10 cellular contexts compared by ENCODE assay signal in the genomic region with DNA sequence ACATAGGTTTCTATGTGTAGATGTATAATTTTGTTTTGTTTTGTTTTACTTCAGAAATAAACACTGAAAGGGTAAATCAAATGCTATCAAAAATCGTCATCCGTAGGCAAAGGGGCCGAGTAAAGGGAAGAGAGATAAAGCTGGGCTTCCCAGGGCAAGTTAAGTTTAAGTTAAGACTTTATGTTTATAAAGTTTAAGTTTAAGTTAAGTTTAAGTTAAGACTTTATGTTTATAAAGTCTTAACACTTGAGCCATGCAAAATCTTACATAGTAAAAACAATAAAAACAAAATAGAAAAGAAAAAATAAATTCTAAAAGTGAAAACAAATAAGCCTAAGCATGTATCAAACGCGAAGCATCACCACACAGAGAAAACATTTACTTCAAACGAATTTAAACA.
"Had no signal": no experiment of that assay in that cellular context is flagged by ENCODE, and none has a peak within 500 bp of the region (broad histone marks: within the 10 kb centered on the region; RNA-seq: fewer than 3 reads in every experiment).

No MANE protein-coding gene starts in this region.

- ATAC-seq: GM23338, HCT116 had no signal

- H3K36me3 ChIP-seq: HAP-1 had no signal

- H3K27ac ChIP-seq: GM23248 had no signal

- H3K9me3 ChIP-seq: HAP-1 had no signal

- H3K4me3 ChIP-seq: GM23248, GM23338, HAP-1 had no signal

- H3K4me1 ChIP-seq: HAP-1 had no signal

- H2AFZ ChIP-seq: GM23248, GM23338 had no signal

- H3K4me2 ChIP-seq: GM23338 had no signal

- FAIRE-seq: H1, H54 had no signal

- H3K9ac ChIP-seq: GM23248 had no signal

- DNase-seq: GM23248, H7, H9, HCEC 1CT, HFFc6 had no signal
